In the genomic region with DNA sequence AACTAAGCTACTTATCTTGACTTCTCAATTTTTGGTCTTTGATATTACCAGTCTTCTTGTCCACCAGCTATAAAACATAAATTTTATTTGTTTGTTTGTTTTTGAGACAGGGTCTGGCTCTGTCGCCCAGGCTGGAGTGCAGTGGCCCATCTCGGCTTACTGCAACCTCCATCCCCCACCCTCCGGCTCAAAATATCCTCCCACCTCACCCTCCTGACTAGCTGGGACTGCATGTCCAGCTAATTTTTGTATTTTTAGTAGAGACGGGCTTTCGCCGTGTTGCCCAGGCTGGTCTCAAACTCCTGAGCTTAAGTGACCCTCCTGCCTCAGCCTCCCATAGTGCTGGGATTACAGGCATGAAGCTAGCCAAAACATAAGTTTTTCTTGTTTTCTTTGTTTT, we compare ENCODE assay signal across 30 cellular contexts.
"Had no signal": no experiment of that assay in that cellular context is flagged by ENCODE, and none has a peak within 500 bp of the region (broad histone marks: within the 10 kb centered on the region; RNA-seq: fewer than 3 reads in every experiment).

No MANE protein-coding gene starts in this region.

- H3K4me3 Mint-ChIP-seq: activated naive CD8-positive, alpha-beta T cell; activated T-helper 17 cell treated with anti-CD3 and anti-CD28 coated beads, Interleukin-2, amount 50 U/mL, for 72 hours; immature natural killer cell; natural killer cell treated with Interleukin-12 subunit alpha and Interleukin-12 subunit beta and Interleukin-15 and Interleukin-18, amount 100 ng/mL, for 72 hours; stimulated activated memory B cell treated with anti-CD40 and anti-IgM and Interleukin-4, amounts not matched to agents 10 μg/mL and 1 μg/mL and 100 μg/mL, for 72 hours; stimulated activated naive CD8-positive, alpha-beta T cell treated with anti-CD3 and anti-CD28 coated beads, Interleukin-15, amount 100 ng/mL, for 72 hours had no signal

- DNase-seq: activated CD4-positive, alpha-beta T cell treated with anti-CD3 and anti-CD28 coated beads for 48 hours; activated CD4-positive, alpha-beta T cell treated with anti-CD3 and anti-CD28 coated beads, Interleukin-2, amount 50 U/mL, for 48 hours; activated CD8-positive, alpha-beta memory T cell treated with anti-CD3 and anti-CD28 coated beads for 24 hours; anterior cingulate cortex; cerebellar nuclear complex; colonic mucosa; effector CD8-positive, alpha-beta T cell; glutamatergic neuron; hippocampal formation; immature natural killer cell; mucosa of descending colon; posterior cingulate gyrus; sigmoid colon; small intestine; stimulated activated CD4-positive, alpha-beta T cell treated with anti-CD3 and anti-CD28 coated beads, Interleukin-1b, Interleukin-23, amount 100 ng/mL, for 48 hours; stimulated activated CD4-positive, alpha-beta T cell treated with anti-CD3 and anti-CD28 coated beads, Interleukin-4, amount 100 ng/mL, for 4 hours; stimulated activated CD8-positive, alpha-beta memory T cell treated with anti-CD3 and anti-CD28 coated beads, Interleukin-4, amount 100 ng/mL, for 48 hours; stimulated activated naive CD8-positive, alpha-beta T cell treated with anti-CD3 and anti-CD28 coated beads, Interleukin-15, amount 100 ng/mL, for 72 hours; substantia nigra; T-helper 9 cell; upper lobe of left lung had no signal

- H3K27ac ChIP-seq: colonic mucosa, sigmoid colon, upper lobe of left lung, vagina, VCaP had no signal

- H3K4me1 ChIP-seq: colonic mucosa had no signal

- H3K9me3 Mint-ChIP-seq: activated T-helper 17 cell treated with anti-CD3 and anti-CD28 coated beads, Interleukin-2, amount 50 U/mL, for 72 hours; immature natural killer cell; natural killer cell treated with Interleukin-12 subunit alpha and Interleukin-12 subunit beta and Interleukin-15 and Interleukin-18, amount 100 ng/mL, for 72 hours; stimulated activated memory B cell treated with anti-CD40 and anti-IgM and Interleukin-4, amounts not matched to agents 10 μg/mL and 1 μg/mL and 100 μg/mL, for 72 hours; stimulated activated naive CD8-positive, alpha-beta T cell treated with anti-CD3 and anti-CD28 coated beads, Interleukin-15, amount 100 ng/mL, for 72 hours had no signal

- H3K4me3 ChIP-seq: colonic mucosa, lung, mucosa of descending colon, sigmoid colon, upper lobe of left lung, vagina had no signal

- H3K27me3 Mint-ChIP-seq: activated naive CD8-positive, alpha-beta T cell; activated T-helper 17 cell treated with anti-CD3 and anti-CD28 coated beads, Interleukin-2, amount 50 U/mL, for 72 hours; natural killer cell treated with Interleukin-12 subunit alpha and Interleukin-12 subunit beta and Interleukin-15 and Interleukin-18, amount 100 ng/mL, for 72 hours; stimulated activated memory B cell treated with anti-CD40 and anti-IgM and Interleukin-4, amounts not matched to agents 10 μg/mL and 1 μg/mL and 100 μg/mL, for 72 hours; stimulated activated naive CD8-positive, alpha-beta T cell treated with anti-CD3 and anti-CD28 coated beads, Interleukin-15, amount 100 ng/mL, for 72 hours had no signal

- H3K36me3 ChIP-seq: colonic mucosa, vagina had no signal

- H3K27ac Mint-ChIP-seq: activated naive CD8-positive, alpha-beta T cell; activated T-helper 17 cell treated with anti-CD3 and anti-CD28 coated beads, Interleukin-2, amount 50 U/mL, for 72 hours; immature natural killer cell; natural killer cell treated with Interleukin-12 subunit alpha and Interleukin-12 subunit beta and Interleukin-15 and Interleukin-18, amount 100 ng/mL, for 72 hours; stimulated activated memory B cell treated with anti-CD40 and anti-IgM and Interleukin-4, amounts not matched to agents 10 μg/mL and 1 μg/mL and 100 μg/mL, for 72 hours had no signal

- H3K9me3 ChIP-seq: colonic mucosa, mucosa of descending colon, sigmoid colon, upper lobe of left lung, vagina had no signal

- H3K27me3 ChIP-seq: colonic mucosa, sigmoid colon, upper lobe of left lung, vagina had no signal

- ATAC-seq: activated CD4-positive, CD25-positive, alpha-beta regulatory T cell treated with anti-CD3 and anti-CD28 coated beads, Interleukin-2, amount 50 U/mL, for 24 hours; activated T-helper 17 cell treated with anti-CD3 and anti-CD28 coated beads, Interleukin-2, amount 50 U/mL, for 72 hours; left lobe of liver; mucosa of descending colon; natural killer cell treated with Interleukin-12 subunit alpha and Interleukin-12 subunit beta and Interleukin-15 and Interleukin-18, amount 100 ng/mL, for 72 hours; stimulated activated memory B cell treated with anti-CD40 and anti-IgM and Interleukin-4, amounts not matched to agents 10 μg/mL and 1 μg/mL and 100 μg/mL, for 72 hours; stimulated activated naive CD8-positive, alpha-beta T cell treated with anti-CD3 and anti-CD28 coated beads, Interleukin-15, amount 100 ng/mL, for 72 hours had no signal
